In the genomic region with DNA sequence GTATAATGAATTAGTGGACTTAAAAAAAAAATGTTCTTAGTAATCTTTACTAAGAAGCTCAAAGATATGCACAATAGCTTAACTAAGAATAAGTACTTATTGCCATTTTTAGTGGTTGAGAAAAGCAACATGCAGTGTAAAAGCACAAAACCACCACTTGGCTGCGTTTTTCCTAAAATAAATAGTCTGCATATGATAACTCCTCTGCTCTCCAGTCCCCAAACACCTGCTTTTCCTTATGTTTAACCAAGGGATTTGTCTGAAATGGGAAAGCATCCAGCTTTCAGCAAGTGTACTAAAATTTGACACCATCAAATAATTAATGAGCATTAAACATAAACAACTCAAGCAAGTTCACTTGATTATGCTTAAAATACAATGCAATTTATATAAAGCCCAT, we compare ENCODE assay signal across 1 cellular context.
TF ChIP-seq lines count a peak whose summit lies in the region.

No MANE protein-coding gene starts in this region.

TF ChIP-seq in SK-N-SH, 30 proteins besides CTCF, POLR2A, EP300 and RAD21 (continued from another document):
- TF ChIP-seq SMC3 (IDR thresholded peaks at IDR 0.05; ENCODE audit: low read depth, low read length): no peak
